ENCODE assay signal across 8 cellular contexts in genomic region chr5:163915481-163915961, GRCh38.
A peak's percentile ranks its signal among the peaks of the same experiment; 100 is the strongest.
DNase-seq lines count a peak whose midpoint lies in the region; ATAC-seq lines count a peak whose summit lies in the region.

No MANE protein-coding gene starts in this region.

- H3K27me3 Mint-ChIP-seq in T-helper 17 cell, result no peaks in the 10 kb centered on the region
- no peaks in the 10 kb centered on the region for H3K27me3 Mint-ChIP-seq in activated T-cell treated with anti-CD3 and anti-CD28 coated beads, Interleukin-2, amount 50 U/mL, for 24 hours

- no peak overlapping the region for H3K27ac Mint-ChIP-seq in T-helper 17 cell
- no peak overlapping the region for H3K27ac Mint-ChIP-seq in activated T-cell treated with anti-CD3 and anti-CD28 coated beads, Interleukin-2, amount 50 U/mL, for 24 hours

- ATAC-seq in GM21360 (IDR thresholded peaks at IDR 0.05; ENCODE audit: unreplicated experiment) (peak; percentile 84), HG03460 (IDR thresholded peaks at IDR 0.05; ENCODE audit: unreplicated experiment) (peak; percentile 67), T-helper 17 cell (peak; percentile 63)

- no peaks in the 10 kb centered on the region for H3K4me1 Mint-ChIP-seq in T-helper 17 cell
- no peaks in the 10 kb centered on the region for H3K4me1 Mint-ChIP-seq in activated T-cell treated with anti-CD3 and anti-CD28 coated beads, Interleukin-2, amount 50 U/mL, for 24 hours (ENCODE audit: low read depth)

- peaks cover 4% of the 10 kb centered on the region for H3K9me3 Mint-ChIP-seq in activated T-cell treated with anti-CD3 and anti-CD28 coated beads, Interleukin-2, amount 50 U/mL, for 24 hours

- H3K4me3 Mint-ChIP-seq in T-helper 17 cell, result no peak overlapping the region
- no peak overlapping the region for H3K4me3 Mint-ChIP-seq in activated T-cell treated with anti-CD3 and anti-CD28 coated beads, Interleukin-2, amount 50 U/mL, for 24 hours

- DNase-seq in ELR (ENCODE audit: low read depth) (peak; percentile 33), T-helper 17 cell (no peak), medulla oblongata (ENCODE audit: extremely low spot score) (peak; percentile 45), NCI-H226 (no peak), cerebellar nuclear complex (lab: John Stamatoyannopoulos, UW) (no peak)
- DNase-seq in activated T-cell treated with anti-CD3 and anti-CD28 coated beads, Interleukin-2, amount 50 U/mL, for 24 hours, result no peak

- H3K9me3 ChIP-seq in T-helper 17 cell (ENCODE audit: control insufficient read depth, low read length, poor library complexity, severe bottlenecking), result no peaks in the 10 kb centered on the region

- no peaks in the 10 kb centered on the region for H3K36me3 Mint-ChIP-seq in T-helper 17 cell (ENCODE audit: low read depth)
- no peaks in the 10 kb centered on the region for H3K36me3 Mint-ChIP-seq in activated T-cell treated with anti-CD3 and anti-CD28 coated beads, Interleukin-2, amount 50 U/mL, for 24 hours (ENCODE audit: low read depth)

Comparison
In these comparisons a context has a peak if more than half of its experiments do, and no peak if none do; other contexts are left out.
1. DNase-seq: peak in ELR (single experiment) and medulla oblongata (single experiment); none in T-helper 17 cell (0 of 3), NCI-H226 (single experiment), cerebellar nuclear complex (0 of 2) and activated T-cell treated with anti-CD3 and anti-CD28 coated beads, Interleukin-2, amount 50 U/mL, for 24 hours (single experiment).
2. Peak in every context shown above with its lines, with median percentiles within 50 percentile points of each other: ATAC-seq.